In the genomic region with DNA sequence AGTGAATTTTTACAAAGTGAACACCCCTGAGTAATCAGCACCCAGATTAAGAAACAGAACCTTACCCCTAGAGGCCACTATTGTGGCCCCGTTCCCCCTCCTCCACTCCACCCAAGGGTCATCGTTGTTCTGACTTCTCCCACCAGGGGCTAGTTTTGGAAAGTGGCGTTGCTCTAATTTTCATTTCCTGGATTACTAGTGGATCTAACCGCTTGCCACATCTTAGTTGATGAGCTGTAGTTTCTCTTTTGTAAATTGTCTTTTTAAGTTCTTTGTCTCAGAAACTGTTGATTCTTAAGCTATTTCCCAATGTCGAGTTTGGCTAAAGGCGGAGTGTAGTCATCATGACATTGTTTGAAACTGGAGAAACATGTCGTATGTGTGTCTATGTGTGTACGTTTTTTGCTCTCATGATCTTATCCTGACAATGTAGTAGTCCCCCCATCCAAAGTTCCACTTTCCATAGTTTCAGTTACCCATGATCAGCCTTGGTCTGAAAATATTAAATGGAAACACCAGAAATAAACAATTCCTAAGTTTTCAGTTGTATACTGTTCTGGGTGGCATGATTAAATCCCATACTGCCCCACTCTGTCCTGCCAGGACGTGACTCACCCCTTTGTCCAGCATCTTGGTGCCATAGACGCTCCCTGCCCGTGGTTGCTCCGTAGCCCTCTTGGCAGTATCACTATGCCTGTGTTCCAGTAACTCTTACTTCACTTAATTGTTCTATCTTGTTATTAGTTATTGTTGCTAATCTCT, we compare ENCODE assay signal across 8 cellular contexts.
DNase-seq lines count a peak whose midpoint lies in the region; ATAC-seq and TF ChIP-seq lines count a peak whose summit lies in the region.

No MANE protein-coding gene starts in this region.

- H3K36me3 ChIP-seq in psoas muscle (ENCODE audit: insufficient read depth in 1 of 2, low read depth in 1 of 2): no peaks in the 10 kb centered on the region
- H3K36me3 ChIP-seq in CD4-positive, alpha-beta memory T cell (ENCODE audit: insufficient read depth, low read length): no peaks in the 10 kb centered on the region

- no peak overlapping the region for H3K27ac Mint-ChIP-seq in CD4-positive, alpha-beta memory T cell

- peak overlapping the region; percentile 12 for H3K4me3 ChIP-seq in psoas muscle
- H3K4me3 ChIP-seq in CD4-positive, alpha-beta memory T cell (ENCODE audit: low read length in 2 of 2): no peak overlapping the region

- CTCF ChIA-PET in CD4-positive, alpha-beta memory T cell (lab: Charles Lee; ENCODE audit: partially characterized antibody): interaction anchor here (0.9 to 1.5 kb wide), 2 partner anchors 15 to 152 kb away, joined by 3 read pairs; no protein-coding TSS in a partner anchor

- intact Hi-C loops in psoas muscle (cut with DNase I): loop anchor here in 1 of 2 donors (5.0 kb wide), 1 partner anchor 69 kb away; the partner anchor contains the start of gene SP3
- intact Hi-C loops in CD4-positive, alpha-beta memory T cell (cut with micrococcal nuclease): no loop called here

- POLR2A ChIA-PET in CD4-positive, alpha-beta memory T cell (lab: Charles Lee; ENCODE audit: partially characterized antibody): interaction anchor here (1.1 kb wide), 1 partner anchor 70 kb away, joined by 3 read pairs; no protein-coding TSS in a partner anchor

- peaks cover 20% of the 10 kb centered on the region for H3K4me1 ChIP-seq in psoas muscle
- peaks cover 10% of the 10 kb centered on the region for H3K4me1 ChIP-seq in CD4-positive, alpha-beta memory T cell (ENCODE audit: insufficient read depth, low read length)

- peaks cover 1 to 3% of the 10 kb centered on the region in 2 donors for H3K27me3 Mint-ChIP-seq in CD4-positive, alpha-beta memory T cell

- no peak overlapping the region for H3K4me3 Mint-ChIP-seq in CD4-positive, alpha-beta memory T cell

- peak; percentile 71 for ATAC-seq in esophagus mucosa
- ATAC-seq in psoas muscle: peak; percentile 67 to 86 (median 77)
- ATAC-seq in GM21723 (IDR thresholded peaks at IDR 0.05; ENCODE audit: unreplicated experiment): no peak
- no peak for ATAC-seq in HG03521 (IDR thresholded peaks at IDR 0.05; ENCODE audit: unreplicated experiment)

- DNase-seq in Daoy (ENCODE audit: low read depth) (peak; percentile 68), NOMO-1 treated with dmso at 0.1 percent for 144 hours (lab: John Stamatoyannopoulos, UW; ENCODE audit: unreplicated experiment) (peak; percentile 67), psoas muscle (peak in 1 of 2 donors; percentile 65), T1000 (lab: John Stamatoyannopoulos, UW) (no peak)
- no peak for DNase-seq in CD4-positive, alpha-beta memory T cell

- peak overlapping the region; percentile 66 for H3K27ac ChIP-seq in psoas muscle
- no peak overlapping the region for H3K27ac ChIP-seq in CD4-positive, alpha-beta memory T cell (ENCODE audit: low read depth, low read length)

- H3K36me3 Mint-ChIP-seq in CD4-positive, alpha-beta memory T cell: no peaks in the 10 kb centered on the region

- no peaks in the 10 kb centered on the region for H3K27me3 ChIP-seq in psoas muscle (ENCODE audit: insufficient read depth in 3 of 3, low read length in 2 of 3)
- no peaks in the 10 kb centered on the region for H3K27me3 ChIP-seq in CD4-positive, alpha-beta memory T cell (ENCODE audit: insufficient read depth, low read length)

- WGBS in psoas muscle, 3 donors: 51 to 66% (median 53%) methylated on average over 12 of the region's 12 CpGs

- no peaks in the 10 kb centered on the region for H3K9me3 Mint-ChIP-seq in CD4-positive, alpha-beta memory T cell

- H3K9me3 ChIP-seq in psoas muscle: no peaks in the 10 kb centered on the region
- no peaks in the 10 kb centered on the region for H3K9me3 ChIP-seq in CD4-positive, alpha-beta memory T cell (ENCODE audit: control insufficient read depth in 1 of 2, low read length in 2 of 2)

- H3K4me1 Mint-ChIP-seq in CD4-positive, alpha-beta memory T cell: peaks cover 8 to 10% (median 8%) of the 10 kb centered on the region in 4 donors

- TF ChIP-seq CTCF in psoas muscle (IDR thresholded peaks at IDR 0.05): no peak

Comparison
In these comparisons a context has a peak if more than half of its experiments do, and no peak if none do; other contexts are left out.
1. DNase-seq: peak in Daoy (single experiment) and NOMO-1 treated with dmso at 0.1 percent for 144 hours (single experiment); none in CD4-positive, alpha-beta memory T cell (0 of 5) and T1000 (single experiment).
2. ATAC-seq: peak in esophagus mucosa (single experiment) and psoas muscle (4 of 4); none in GM21723 (single experiment) and HG03521 (single experiment).